ENCODE assay signal across 29 cellular contexts in genomic region chr1:63988941-63989340, GRCh38.
DNase-seq lines count a peak whose midpoint lies in the region.
"Had no signal": no experiment of that assay in that cellular context is flagged by ENCODE, and none has a peak within 500 bp of the region (broad histone marks: within the 10 kb centered on the region; RNA-seq: fewer than 3 reads in every experiment).

No MANE protein-coding gene starts in this region.

- H4K8ac ChIP-seq in trophoblast cell (ENCODE audit: low read depth, low read length) = no peak overlapping the region

- H2AK5ac ChIP-seq in trophoblast cell (ENCODE audit: low read length) = no peak overlapping the region

- no peak overlapping the region for H4K12ac ChIP-seq in trophoblast cell (ENCODE audit: low read depth, low read length)

- no peak overlapping the region for H4K91ac ChIP-seq in trophoblast cell (ENCODE audit: low read depth, low read length)

- no peak overlapping the region for H3K27ac ChIP-seq in trophoblast cell (ENCODE audit: low read depth, low read length)
- H3K27ac ChIP-seq: 22Rv1; A549; BLaER1; BLaER1 treated with 17β-estradiol and CSF1 and Interleukin-3, amounts not matched to agents 10 nM and 100 nM; C4-2B had no signal

- H2AFZ ChIP-seq in trophoblast cell (ENCODE audit: insufficient read depth, low read length, poor library complexity) = no peak overlapping the region

- no peaks in the 10 kb centered on the region for H3K9me3 ChIP-seq in adipocyte (ENCODE audit: control insufficient read depth, low read length)
- no peaks in the 10 kb centered on the region for H3K9me3 ChIP-seq in trophoblast cell (ENCODE audit: insufficient read depth, low read depth, low read length)
- H3K9me3 ChIP-seq: A549; BE2C; BLaER1; BLaER1 treated with 17β-estradiol and CSF1 and Interleukin-3, amounts not matched to agents 10 nM and 100 nM; Caco-2 had no signal

- no peak overlapping the region for H2BK5ac ChIP-seq in trophoblast cell (ENCODE audit: low read depth, low read length, poor library complexity)

- no peak overlapping the region for H3K4ac ChIP-seq in trophoblast cell (ENCODE audit: low read depth, low read length)

- no peak overlapping the region for H3K18ac ChIP-seq in trophoblast cell (ENCODE audit: low read length)

- no peak overlapping the region for H2BK120ac ChIP-seq in trophoblast cell (ENCODE audit: insufficient read depth, low read length, poor library complexity)

- H3K4me3 ChIP-seq in adipocyte (ENCODE audit: low read length) (peak overlapping the region; percentile 12), trophoblast cell (ENCODE audit: low read depth, low read length) (no peak overlapping the region)
- H3K4me3 ChIP-seq: A549; BLaER1; BLaER1 treated with 17β-estradiol and CSF1 and Interleukin-3, amounts not matched to agents 10 nM and 100 nM had no signal

- H3K36me3 ChIP-seq in adipocyte (ENCODE audit: control insufficient read depth, insufficient read depth, low read length, severe bottlenecking) (no peaks in the 10 kb centered on the region), trophoblast cell (ENCODE audit: control insufficient read depth in 1 of 2, insufficient read depth in 2 of 2, low read length in 2 of 2) (no peaks in the 10 kb centered on the region)
- H3K36me3 ChIP-seq: BE2C; BLaER1; BLaER1 treated with 17β-estradiol and CSF1 and Interleukin-3, amounts not matched to agents 10 nM and 100 nM had no signal

- no peak overlapping the region for H3K9ac ChIP-seq in adipocyte (ENCODE audit: low read length)
- no peak overlapping the region for H3K9ac ChIP-seq in trophoblast cell (ENCODE audit: low read length)
- H3K9ac ChIP-seq: BLaER1; BLaER1 treated with 17β-estradiol and CSF1 and Interleukin-3, amounts not matched to agents 10 nM and 100 nM had no signal

- DNase-seq in adipocyte (ENCODE audit: low read depth) = no peak
- peak; percentile 11 to 91 for DNase-seq in trophoblast cell
- no peak for DNase-seq in OCI-M1 (lab: John Stamatoyannopoulos, UW)
- DNase-seq in activated CD4-positive, alpha-beta T cell treated with anti-CD3 and anti-CD28 coated beads for 4 hours = no peak
- DNase-seq: 8988T; ACHN; AML-193; BE2C; C1 segment of cervical spinal cord; Caco-2; Calu3; CD4-positive, alpha-beta memory T cell; CD4-positive, alpha-beta T cell; CD4-positive, CD25-positive, alpha-beta regulatory T cell; CD8-positive, alpha-beta memory T cell; CD8-positive, alpha-beta T cell; COR-L47; DMS 273 treated with DMSO at 0.1 percent for 48 hours; DMS153; DMS53; DMS79; DMS79 treated with DMSO at 0.1 percent for 48 hours; DND-41; EL had no signal

- no peaks in the 10 kb centered on the region for H3K79me2 ChIP-seq in trophoblast cell (ENCODE audit: control insufficient read depth, insufficient read depth, low read length, poor library complexity)

- H3K79me1 ChIP-seq in trophoblast cell (ENCODE audit: low read length) = peaks cover 12% of the 10 kb centered on the region

- H3K4me2 ChIP-seq in trophoblast cell (ENCODE audit: low read length) = no peak overlapping the region
- H3K4me2 ChIP-seq: A549; BLaER1; BLaER1 treated with 17β-estradiol and CSF1 and Interleukin-3, amounts not matched to agents 10 nM and 100 nM had no signal

- H3K4me1 ChIP-seq in adipocyte (ENCODE audit: control insufficient read depth, insufficient read depth, low read length) (peaks cover 46% of the 10 kb centered on the region), trophoblast cell (ENCODE audit: control insufficient read depth in 1 of 2, insufficient read depth in 2 of 2, low read length in 2 of 2) (peaks cover 8 to 12% of the 10 kb centered on the region in 2 experiments)
- H3K4me1 ChIP-seq: BE2C; BLaER1; BLaER1 treated with 17β-estradiol and CSF1 and Interleukin-3, amounts not matched to agents 10 nM and 100 nM; Caco-2 had no signal

- no peaks in the 10 kb centered on the region for H3K27me3 ChIP-seq in adipocyte (replicated peaks; ENCODE audit: control insufficient read depth, insufficient read depth, low read length)
- H3K27me3 ChIP-seq in trophoblast cell (ENCODE audit: insufficient read depth, low read length) = no peaks in the 10 kb centered on the region
- H3K27me3 ChIP-seq: BE2C; BLaER1; BLaER1 treated with 17β-estradiol and CSF1 and Interleukin-3, amounts not matched to agents 10 nM and 100 nM had no signal

- WGBS in trophoblast cell (ENCODE audit: extremely low coverage, insufficient coverage, insufficient read length) = no CpG with 5 or more reads among the region's 2 CpGs

- no peak overlapping the region for H3K23ac ChIP-seq in trophoblast cell (ENCODE audit: low read length)

- no peak overlapping the region for H2BK12ac ChIP-seq in trophoblast cell (ENCODE audit: low read length)

- H3K14ac ChIP-seq in trophoblast cell (ENCODE audit: low read length) = no peak overlapping the region

Comparison
In these comparisons a context has a peak if more than half of its experiments do, and no peak if none do; other contexts are left out.
1. DNase-seq: peak in trophoblast cell (2 of 2); none in adipocyte (single experiment), OCI-M1 (single experiment) and activated CD4-positive, alpha-beta T cell treated with anti-CD3 and anti-CD28 coated beads for 4 hours (0 of 2).